In genomic region chr9:33076031-33076359, GRCh38 we compare ENCODE assay signal across 2 cellular contexts.
TF ChIP-seq lines count a peak whose summit lies in the region.

No MANE protein-coding gene starts in this region.

TF ChIP-seq in A549, 52 proteins besides CTCF, POLR2A, EP300 and RAD21 (continued from another document):
- TF ChIP-seq, protein P1, sequence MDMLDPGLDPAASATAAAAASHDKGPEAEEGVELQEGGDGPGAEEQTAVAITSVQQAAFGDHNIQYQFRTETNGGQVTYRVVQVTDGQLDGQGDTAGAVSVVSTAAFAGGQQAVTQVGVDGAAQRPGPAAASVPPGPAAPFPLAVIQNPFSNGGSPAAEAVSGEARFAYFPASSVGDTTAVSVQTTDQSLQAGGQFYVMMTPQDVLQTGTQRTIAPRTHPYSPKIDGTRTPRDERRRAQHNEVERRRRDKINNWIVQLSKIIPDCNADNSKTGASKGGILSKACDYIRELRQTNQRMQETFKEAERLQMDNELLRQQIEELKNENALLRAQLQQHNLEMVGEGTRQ (IDR thresholded peaks at IDR 0.05): no peak
- TF ChIP-seq ATOH8 (CRISPR knock-in tag; IDR thresholded peaks at IDR 0.05; ENCODE audit: low read depth): no peak
TF ChIP-seq in A549: peak in this region for 0.

TF ChIP-seq in GM23338, 12 proteins besides CTCF, POLR2A, EP300 and RAD21 (continued from another document):
- TF ChIP-seq ZNF462 (CRISPR knock-in tag; IDR thresholded peaks at IDR 0.05): no peak
- no peak for TF ChIP-seq NANOG (IDR thresholded peaks at IDR 0.05; ENCODE audit: borderline replicate concordance)
- no peak for TF ChIP-seq ZNF331 (CRISPR knock-in tag; IDR thresholded peaks at IDR 0.05; ENCODE audit: low read depth)
- TF ChIP-seq, protein P2, sequence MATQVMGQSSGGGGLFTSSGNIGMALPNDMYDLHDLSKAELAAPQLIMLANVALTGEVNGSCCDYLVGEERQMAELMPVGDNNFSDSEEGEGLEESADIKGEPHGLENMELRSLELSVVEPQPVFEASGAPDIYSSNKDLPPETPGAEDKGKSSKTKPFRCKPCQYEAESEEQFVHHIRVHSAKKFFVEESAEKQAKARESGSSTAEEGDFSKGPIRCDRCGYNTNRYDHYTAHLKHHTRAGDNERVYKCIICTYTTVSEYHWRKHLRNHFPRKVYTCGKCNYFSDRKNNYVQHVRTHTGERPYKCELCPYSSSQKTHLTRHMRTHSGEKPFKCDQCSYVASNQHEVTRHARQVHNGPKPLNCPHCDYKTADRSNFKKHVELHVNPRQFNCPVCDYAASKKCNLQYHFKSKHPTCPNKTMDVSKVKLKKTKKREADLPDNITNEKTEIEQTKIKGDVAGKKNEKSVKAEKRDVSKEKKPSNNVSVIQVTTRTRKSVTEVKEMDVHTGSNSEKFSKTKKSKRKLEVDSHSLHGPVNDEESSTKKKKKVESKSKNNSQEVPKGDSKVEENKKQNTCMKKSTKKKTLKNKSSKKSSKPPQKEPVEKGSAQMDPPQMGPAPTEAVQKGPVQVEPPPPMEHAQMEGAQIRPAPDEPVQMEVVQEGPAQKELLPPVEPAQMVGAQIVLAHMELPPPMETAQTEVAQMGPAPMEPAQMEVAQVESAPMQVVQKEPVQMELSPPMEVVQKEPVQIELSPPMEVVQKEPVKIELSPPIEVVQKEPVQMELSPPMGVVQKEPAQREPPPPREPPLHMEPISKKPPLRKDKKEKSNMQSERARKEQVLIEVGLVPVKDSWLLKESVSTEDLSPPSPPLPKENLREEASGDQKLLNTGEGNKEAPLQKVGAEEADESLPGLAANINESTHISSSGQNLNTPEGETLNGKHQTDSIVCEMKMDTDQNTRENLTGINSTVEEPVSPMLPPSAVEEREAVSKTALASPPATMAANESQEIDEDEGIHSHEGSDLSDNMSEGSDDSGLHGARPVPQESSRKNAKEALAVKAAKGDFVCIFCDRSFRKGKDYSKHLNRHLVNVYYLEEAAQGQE (IDR thresholded peaks at IDR 0.05; ENCODE audit: unreplicated experiment): no peak
- TF ChIP-seq, protein P3, sequence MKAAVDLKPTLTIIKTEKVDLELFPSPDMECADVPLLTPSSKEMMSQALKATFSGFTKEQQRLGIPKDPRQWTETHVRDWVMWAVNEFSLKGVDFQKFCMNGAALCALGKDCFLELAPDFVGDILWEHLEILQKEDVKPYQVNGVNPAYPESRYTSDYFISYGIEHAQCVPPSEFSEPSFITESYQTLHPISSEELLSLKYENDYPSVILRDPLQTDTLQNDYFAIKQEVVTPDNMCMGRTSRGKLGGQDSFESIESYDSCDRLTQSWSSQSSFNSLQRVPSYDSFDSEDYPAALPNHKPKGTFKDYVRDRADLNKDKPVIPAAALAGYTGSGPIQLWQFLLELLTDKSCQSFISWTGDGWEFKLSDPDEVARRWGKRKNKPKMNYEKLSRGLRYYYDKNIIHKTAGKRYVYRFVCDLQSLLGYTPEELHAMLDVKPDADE (IDR thresholded peaks at IDR 0.05): no peak
